In the genomic region with DNA sequence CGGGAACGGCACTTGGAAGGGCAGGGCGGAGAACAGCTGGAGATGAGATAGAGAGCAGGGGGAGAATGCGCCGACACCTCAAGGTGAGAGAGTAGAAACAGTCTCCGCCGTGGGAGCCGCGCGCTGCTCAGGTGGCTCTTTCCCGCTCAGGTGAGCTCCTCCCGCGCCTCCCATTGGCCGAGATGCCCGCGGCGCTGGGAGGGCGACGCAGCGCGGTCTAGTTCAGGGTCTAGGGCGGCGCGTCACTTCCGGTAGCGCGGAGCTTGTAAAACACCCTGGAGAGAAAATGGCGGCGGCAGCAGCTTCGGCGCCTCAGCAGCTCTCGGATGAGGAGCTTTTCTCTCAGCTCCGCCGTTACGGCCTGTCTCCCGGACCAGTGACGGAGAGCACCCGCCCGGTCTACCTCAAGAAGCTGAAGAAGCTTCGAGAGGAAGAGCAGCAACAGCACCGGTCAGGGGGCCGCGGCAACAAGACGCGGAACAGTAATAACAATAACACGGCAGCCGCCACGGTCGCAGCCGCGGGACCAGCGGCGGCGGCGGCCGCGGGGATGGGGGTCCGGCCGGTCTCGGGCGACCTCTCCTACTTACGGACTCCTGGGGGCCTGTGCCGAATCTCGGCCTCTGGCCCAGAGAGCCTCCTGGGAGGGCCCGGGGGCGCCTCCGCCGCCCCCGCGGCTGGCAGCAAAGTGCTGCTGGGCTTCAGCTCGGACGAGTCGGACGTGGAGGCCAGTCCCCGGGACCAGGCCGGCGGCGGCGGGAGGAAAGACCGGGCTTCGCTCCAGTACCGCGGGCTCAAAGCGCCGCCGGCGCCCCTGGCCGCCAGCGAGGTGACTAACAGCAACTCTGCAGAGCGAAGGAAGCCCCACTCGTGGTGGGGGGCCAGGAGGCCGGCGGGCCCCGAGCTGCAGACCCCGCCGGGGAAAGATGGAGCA, we compare ENCODE assay signal across 1 cellular context.
A peak's percentile ranks its signal among the peaks of the same experiment; 100 is the strongest.
TF ChIP-seq lines count a peak whose summit lies in the region.

A gene (plus strand): TSS at position 273 of the 934 bp plus-strand sequence. CDS start 14 bp downstream, at position 287.

TF ChIP-seq in HepG2, 621 proteins besides CTCF, POLR2A, EP300 and RAD21 (continued from another document and continues in another):
- TF ChIP-seq, protein P1, sequence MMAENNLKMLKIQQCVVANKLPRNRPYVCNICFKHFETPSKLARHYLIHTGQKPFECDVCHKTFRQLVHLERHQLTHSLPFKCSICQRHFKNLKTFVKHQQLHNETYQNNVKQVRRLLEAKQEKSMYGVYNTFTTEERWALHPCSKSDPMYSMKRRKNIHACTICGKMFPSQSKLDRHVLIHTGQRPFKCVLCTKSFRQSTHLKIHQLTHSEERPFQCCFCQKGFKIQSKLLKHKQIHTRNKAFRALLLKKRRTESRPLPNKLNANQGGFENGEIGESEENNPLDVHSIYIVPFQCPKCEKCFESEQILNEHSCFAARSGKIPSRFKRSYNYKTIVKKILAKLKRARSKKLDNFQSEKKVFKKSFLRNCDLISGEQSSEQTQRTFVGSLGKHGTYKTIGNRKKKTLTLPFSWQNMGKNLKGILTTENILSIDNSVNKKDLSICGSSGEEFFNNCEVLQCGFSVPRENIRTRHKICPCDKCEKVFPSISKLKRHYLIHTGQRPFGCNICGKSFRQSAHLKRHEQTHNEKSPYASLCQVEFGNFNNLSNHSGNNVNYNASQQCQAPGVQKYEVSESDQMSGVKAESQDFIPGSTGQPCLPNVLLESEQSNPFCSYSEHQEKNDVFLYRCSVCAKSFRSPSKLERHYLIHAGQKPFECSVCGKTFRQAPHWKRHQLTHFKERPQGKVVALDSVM (CRISPR knock-in tag; IDR thresholded peaks at IDR 0.05), result peak; percentile 54; the same call in 1 of the 2 replicates
- TF ChIP-seq MZF1 (CRISPR knock-in tag; IDR thresholded peaks at IDR 0.05; ENCODE audit: borderline replicate concordance), result peak; percentile 98
- TF ChIP-seq, protein P2, sequence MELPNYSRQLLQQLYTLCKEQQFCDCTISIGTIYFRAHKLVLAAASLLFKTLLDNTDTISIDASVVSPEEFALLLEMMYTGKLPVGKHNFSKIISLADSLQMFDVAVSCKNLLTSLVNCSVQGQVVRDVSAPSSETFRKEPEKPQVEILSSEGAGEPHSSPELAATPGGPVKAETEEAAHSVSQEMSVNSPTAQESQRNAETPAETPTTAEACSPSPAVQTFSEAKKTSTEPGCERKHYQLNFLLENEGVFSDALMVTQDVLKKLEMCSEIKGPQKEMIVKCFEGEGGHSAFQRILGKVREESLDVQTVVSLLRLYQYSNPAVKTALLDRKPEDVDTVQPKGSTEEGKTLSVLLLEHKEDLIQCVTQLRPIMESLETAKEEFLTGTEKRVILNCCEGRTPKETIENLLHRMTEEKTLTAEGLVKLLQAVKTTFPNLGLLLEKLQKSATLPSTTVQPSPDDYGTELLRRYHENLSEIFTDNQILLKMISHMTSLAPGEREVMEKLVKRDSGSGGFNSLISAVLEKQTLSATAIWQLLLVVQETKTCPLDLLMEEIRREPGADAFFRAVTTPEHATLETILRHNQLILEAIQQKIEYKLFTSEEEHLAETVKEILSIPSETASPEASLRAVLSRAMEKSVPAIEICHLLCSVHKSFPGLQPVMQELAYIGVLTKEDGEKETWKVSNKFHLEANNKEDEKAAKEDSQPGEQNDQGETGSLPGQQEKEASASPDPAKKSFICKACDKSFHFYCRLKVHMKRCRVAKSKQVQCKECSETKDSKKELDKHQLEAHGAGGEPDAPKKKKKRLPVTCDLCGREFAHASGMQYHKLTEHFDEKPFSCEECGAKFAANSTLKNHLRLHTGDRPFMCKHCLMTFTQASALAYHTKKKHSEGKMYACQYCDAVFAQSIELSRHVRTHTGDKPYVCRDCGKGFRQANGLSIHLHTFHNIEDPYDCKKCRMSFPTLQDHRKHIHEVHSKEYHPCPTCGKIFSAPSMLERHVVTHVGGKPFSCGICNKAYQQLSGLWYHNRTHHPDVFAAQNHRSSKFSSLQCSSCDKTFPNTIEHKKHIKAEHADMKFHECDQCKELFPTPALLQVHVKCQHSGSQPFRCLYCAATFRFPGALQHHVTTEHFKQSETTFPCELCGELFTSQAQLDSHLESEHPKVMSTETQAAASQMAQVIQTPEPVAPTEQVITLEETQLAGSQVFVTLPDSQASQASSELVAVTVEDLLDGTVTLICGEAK (IDR thresholded peaks at IDR 0.05), result no peak
- TF ChIP-seq, protein P2 (CRISPR knock-in tag; IDR thresholded peaks at IDR 0.05), result peak; percentile 95; the same call in 1 of the 2 replicates
- peak; percentile 73 for TF ChIP-seq HDAC1 (CRISPR knock-in tag; IDR thresholded peaks at IDR 0.05)
- peak; percentile 72; the same call in 1 of the 2 replicates for TF ChIP-seq RCOR2 (CRISPR knock-in tag; IDR thresholded peaks at IDR 0.05)
- peak; percentile 94; the same call in 1 of the 2 replicates for TF ChIP-seq NFKBIZ (CRISPR knock-in tag; IDR thresholded peaks at IDR 0.05)
- TF ChIP-seq ZFP37 (CRISPR knock-in tag; IDR thresholded peaks at IDR 0.05; ENCODE audit: borderline replicate concordance), result peak; percentile 99
- no peak for TF ChIP-seq HNRNPL (IDR thresholded peaks at IDR 0.05; ENCODE audit: low read depth, low read length)
- TF ChIP-seq, protein P3, sequence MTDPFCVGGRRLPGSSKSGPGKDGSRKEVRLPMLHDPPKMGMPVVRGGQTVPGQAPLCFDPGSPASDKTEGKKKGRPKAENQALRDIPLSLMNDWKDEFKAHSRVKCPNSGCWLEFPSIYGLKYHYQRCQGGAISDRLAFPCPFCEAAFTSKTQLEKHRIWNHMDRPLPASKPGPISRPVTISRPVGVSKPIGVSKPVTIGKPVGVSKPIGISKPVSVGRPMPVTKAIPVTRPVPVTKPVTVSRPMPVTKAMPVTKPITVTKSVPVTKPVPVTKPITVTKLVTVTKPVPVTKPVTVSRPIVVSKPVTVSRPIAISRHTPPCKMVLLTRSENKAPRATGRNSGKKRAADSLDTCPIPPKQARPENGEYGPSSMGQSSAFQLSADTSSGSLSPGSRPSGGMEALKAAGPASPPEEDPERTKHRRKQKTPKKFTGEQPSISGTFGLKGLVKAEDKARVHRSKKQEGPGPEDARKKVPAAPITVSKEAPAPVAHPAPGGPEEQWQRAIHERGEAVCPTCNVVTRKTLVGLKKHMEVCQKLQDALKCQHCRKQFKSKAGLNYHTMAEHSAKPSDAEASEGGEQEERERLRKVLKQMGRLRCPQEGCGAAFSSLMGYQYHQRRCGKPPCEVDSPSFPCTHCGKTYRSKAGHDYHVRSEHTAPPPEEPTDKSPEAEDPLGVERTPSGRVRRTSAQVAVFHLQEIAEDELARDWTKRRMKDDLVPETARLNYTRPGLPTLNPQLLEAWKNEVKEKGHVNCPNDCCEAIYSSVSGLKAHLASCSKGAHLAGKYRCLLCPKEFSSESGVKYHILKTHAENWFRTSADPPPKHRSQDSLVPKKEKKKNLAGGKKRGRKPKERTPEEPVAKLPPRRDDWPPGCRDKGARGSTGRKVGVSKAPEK (CRISPR knock-in tag; IDR thresholded peaks at IDR 0.05; ENCODE audit: borderline replicate concordance), result peak; percentile 97
- TF ChIP-seq ZFAT (CRISPR knock-in tag; conservative IDR thresholded peaks at IDR 0.05), result peak; percentile 92
- TF ChIP-seq PRPF4 (IDR thresholded peaks at IDR 0.05; ENCODE audit: low read depth, low read length, poor library complexity, severe bottlenecking), result no peak
- TF ChIP-seq, protein P4, sequence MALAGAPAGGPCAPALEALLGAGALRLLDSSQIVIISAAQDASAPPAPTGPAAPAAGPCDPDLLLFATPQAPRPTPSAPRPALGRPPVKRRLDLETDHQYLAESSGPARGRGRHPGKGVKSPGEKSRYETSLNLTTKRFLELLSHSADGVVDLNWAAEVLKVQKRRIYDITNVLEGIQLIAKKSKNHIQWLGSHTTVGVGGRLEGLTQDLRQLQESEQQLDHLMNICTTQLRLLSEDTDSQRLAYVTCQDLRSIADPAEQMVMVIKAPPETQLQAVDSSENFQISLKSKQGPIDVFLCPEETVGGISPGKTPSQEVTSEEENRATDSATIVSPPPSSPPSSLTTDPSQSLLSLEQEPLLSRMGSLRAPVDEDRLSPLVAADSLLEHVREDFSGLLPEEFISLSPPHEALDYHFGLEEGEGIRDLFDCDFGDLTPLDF (CRISPR knock-in tag; IDR thresholded peaks at IDR 0.05), result peak; percentile 98
- TF ChIP-seq, protein P5, sequence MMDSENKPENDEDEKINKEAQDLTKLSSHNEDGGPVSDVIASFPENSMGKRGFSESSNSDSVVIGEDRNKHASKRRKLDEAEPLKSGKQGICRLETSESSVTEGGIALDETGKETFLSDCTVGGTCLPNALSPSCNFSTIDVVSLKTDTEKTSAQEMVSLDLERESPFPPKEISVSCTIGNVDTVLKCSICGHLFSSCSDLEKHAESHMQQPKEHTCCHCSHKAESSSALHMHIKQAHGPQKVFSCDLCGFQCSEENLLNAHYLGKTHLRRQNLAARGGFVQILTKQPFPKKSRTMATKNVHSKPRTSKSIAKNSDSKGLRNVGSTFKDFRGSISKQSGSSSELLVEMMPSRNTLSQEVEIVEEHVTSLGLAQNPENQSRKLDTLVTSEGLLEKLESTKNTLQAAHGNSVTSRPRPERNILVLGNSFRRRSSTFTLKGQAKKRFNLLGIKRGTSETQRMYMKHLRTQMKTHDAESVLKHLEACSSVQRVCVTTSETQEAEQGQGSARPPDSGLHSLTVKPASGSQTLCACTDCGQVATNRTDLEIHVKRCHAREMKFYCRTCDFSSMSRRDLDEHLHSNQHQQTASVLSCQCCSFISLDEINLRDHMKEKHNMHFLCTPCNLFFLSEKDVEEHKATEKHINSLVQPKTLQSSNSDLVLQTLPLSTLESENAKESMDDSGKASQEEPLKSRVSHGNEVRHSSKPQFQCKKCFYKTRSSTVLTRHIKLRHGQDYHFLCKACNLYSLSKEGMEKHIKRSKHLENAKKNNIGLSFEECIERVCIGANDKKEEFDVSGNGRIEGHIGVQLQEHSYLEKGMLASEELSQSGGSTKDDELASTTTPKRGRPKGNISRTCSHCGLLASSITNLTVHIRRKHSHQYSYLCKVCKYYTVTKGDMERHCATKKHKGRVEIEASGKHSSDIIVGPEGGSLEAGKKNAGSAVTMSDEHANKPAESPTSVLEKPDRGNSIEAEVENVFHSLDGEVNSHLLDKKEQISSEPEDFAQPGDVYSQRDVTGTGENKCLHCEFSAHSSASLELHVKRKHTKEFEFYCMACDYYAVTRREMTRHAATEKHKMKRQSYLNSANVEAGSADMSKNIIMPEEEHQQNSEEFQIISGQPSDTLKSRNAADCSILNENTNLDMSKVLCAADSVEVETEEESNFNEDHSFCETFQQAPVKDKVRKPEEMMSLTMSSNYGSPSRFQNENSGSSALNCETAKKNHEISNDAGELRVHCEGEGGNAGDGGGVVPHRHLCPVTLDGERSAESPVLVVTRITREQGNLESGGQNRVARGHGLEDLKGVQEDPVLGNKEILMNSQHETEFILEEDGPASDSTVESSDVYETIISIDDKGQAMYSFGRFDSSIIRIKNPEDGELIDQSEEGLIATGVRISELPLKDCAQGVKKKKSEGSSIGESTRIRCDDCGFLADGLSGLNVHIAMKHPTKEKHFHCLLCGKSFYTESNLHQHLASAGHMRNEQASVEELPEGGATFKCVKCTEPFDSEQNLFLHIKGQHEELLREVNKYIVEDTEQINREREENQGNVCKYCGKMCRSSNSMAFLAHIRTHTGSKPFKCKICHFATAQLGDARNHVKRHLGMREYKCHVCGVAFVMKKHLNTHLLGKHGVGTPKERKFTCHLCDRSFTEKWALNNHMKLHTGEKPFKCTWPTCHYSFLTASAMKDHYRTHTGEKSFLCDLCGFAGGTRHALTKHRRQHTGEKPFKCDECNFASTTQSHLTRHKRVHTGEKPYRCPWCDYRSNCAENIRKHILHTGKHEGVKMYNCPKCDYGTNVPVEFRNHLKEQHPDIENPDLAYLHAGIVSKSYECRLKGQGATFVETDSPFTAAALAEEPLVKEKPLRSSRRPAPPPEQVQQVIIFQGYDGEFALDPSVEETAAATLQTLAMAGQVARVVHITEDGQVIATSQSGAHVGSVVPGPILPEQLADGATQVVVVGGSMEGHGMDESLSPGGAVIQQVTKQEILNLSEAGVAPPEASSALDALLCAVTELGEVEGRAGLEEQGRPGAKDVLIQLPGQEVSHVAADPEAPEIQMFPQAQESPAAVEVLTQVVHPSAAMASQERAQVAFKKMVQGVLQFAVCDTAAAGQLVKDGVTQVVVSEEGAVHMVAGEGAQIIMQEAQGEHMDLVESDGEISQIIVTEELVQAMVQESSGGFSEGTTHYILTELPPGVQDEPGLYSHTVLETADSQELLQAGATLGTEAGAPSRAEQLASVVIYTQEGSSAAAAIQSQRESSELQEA (CRISPR knock-in tag; IDR thresholded peaks at IDR 0.05; ENCODE audit: not compliant biosample characterization), result peak; percentile 98
- TF ChIP-seq, protein P6, sequence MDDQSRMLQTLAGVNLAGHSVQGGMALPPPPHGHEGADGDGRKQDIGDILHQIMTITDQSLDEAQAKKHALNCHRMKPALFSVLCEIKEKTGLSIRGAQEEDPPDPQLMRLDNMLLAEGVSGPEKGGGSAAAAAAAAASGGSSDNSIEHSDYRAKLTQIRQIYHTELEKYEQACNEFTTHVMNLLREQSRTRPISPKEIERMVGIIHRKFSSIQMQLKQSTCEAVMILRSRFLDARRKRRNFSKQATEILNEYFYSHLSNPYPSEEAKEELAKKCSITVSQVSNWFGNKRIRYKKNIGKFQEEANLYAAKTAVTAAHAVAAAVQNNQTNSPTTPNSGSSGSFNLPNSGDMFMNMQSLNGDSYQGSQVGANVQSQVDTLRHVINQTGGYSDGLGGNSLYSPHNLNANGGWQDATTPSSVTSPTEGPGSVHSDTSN (CRISPR knock-in tag; IDR thresholded peaks at IDR 0.05; ENCODE audit: borderline replicate concordance), result peak; percentile 95
- TF ChIP-seq, protein P7, sequence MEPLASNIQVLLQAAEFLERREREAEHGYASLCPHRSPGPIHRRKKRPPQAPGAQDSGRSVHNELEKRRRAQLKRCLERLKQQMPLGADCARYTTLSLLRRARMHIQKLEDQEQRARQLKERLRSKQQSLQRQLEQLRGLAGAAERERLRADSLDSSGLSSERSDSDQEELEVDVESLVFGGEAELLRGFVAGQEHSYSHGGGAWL (CRISPR knock-in tag; IDR thresholded peaks at IDR 0.05), result peak; percentile 99
